Comparison of ENCODE assay signal across 8 cellular contexts in genomic region chr11:18731949-18732821, GRCh38. TPM values are rescaled to one million over a fixed set of nuclear protein-coding genes. Genes with fewer than 3 reads are reported as not detected.
DNase-seq lines count a peak whose midpoint lies in the region; ATAC-seq and TF ChIP-seq lines count a peak whose summit lies in the region.

No MANE protein-coding gene starts in this region.

- no peak overlapping the region for H3K27ac ChIP-seq in coronary artery
- no peak overlapping the region for H3K27ac ChIP-seq in lung (ENCODE audit: low read depth in 1 of 2, low read length in 1 of 2)

- ATAC-seq in GM19395 (IDR thresholded peaks at IDR 0.05; ENCODE audit: unreplicated experiment) (peak; percentile 70), lung (ENCODE audit: insufficient read depth, low FRiP score) (no peak), HG03521 (IDR thresholded peaks at IDR 0.05; ENCODE audit: unreplicated experiment) (no peak)

- no peaks in the 10 kb centered on the region for H3K4me1 ChIP-seq in lung (ENCODE audit: control insufficient read depth in 2 of 2, insufficient read depth in 2 of 2, low read length in 2 of 2)

- no peak overlapping the region for H3K4me3 ChIP-seq in coronary artery
- no peak overlapping the region for H3K4me3 ChIP-seq in lung

- 78 to 81% methylated on average over 11 of the region's 11 CpGs for whole genome bisulfite sequencing in lung, 2 donors

- H3K27me3 ChIP-seq in lung (ENCODE audit: control insufficient read depth, insufficient read depth), result no peaks in the 10 kb centered on the region

- peak; percentile 97 for TF ChIP-seq CTCF in coronary artery (IDR thresholded peaks at IDR 0.05)
- peak; percentile 81 for TF ChIP-seq CTCF in lung (IDR thresholded peaks at IDR 0.05; ENCODE audit: control extremely low read depth, extremely low read depth)

- no peaks in the 10 kb centered on the region for H3K36me3 ChIP-seq in lung (ENCODE audit: control insufficient read depth in 2 of 2, insufficient read depth in 2 of 2, low read length in 2 of 2)

- peak; percentile 33 for DNase-seq in COLO668 (lab: John Stamatoyannopoulos, UW; ENCODE audit: unreplicated experiment)
- peak; percentile 29 for DNase-seq in NCI-H1105 (lab: John Stamatoyannopoulos, UW)
- DNase-seq in activated CD4-positive, alpha-beta T cell treated with anti-CD3 and anti-CD28 coated beads for 48 hours, result peak; percentile 72
- no peak for DNase-seq in coronary artery (ENCODE audit: low spot score)
- DNase-seq in lung (ENCODE audit: low spot score), result no peak
- peak; percentile 43 to 50 for DNase-seq in stimulated activated CD8-positive, alpha-beta memory T cell treated with anti-CD3 and anti-CD28 coated beads, Interleukin-2, amount 100 ng/mL, for 1 hour (ENCODE audit: low read depth in 2 of 2)

- H3K9me3 ChIP-seq in lung (ENCODE audit: control insufficient read depth in 2 of 2, insufficient read depth in 1 of 2, low read length in 1 of 2), result no peaks in the 10 kb centered on the region

RNA-seq across cellular contexts. Expression of gene IGSF22, which starts 6.2 kb away (rescaled TPM):
- total RNA-seq in lung, result 1 to 10 TPM in 1 of 2 donors, under 1 TPM in 1; 0.77 to 2.0 TPM
- under 1 TPM; 0.33 to 0.34 TPM for polyA plus RNA-seq in lung

RNA-seq across cellular contexts. Expression of gene TMEM86A, which starts 33.6 kb away (rescaled TPM):
- 1 to 10 TPM; 3.2 to 8.9 TPM for total RNA-seq in lung
- 1 to 10 TPM; 1.9 to 2.6 TPM for polyA plus RNA-seq in lung

RNA-seq across cellular contexts. Expression of gene PTPN5, which starts 59.4 kb away (rescaled TPM):
- total RNA-seq in lung, result under 1 TPM in 1 of 2 donors, not detected in 1; 0.15 TPM
- under 1 TPM in 1 of 2 donors, not detected in 1; 0.02 TPM for polyA plus RNA-seq in lung

Comparison
In these comparisons a context has a peak if more than half of its experiments do, and no peak if none do; other contexts are left out.
1. DNase-seq: peak in COLO668 (single experiment), NCI-H1105 (single experiment), activated CD4-positive, alpha-beta T cell treated with anti-CD3 and anti-CD28 coated beads for 48 hours (single experiment) and stimulated activated CD8-positive, alpha-beta memory T cell treated with anti-CD3 and anti-CD28 coated beads, Interleukin-2, amount 100 ng/mL, for 1 hour (2 of 2); none in coronary artery (single experiment) and lung (single experiment).